Comparison of ENCODE assay signal across 10 cellular contexts in the genomic region with DNA sequence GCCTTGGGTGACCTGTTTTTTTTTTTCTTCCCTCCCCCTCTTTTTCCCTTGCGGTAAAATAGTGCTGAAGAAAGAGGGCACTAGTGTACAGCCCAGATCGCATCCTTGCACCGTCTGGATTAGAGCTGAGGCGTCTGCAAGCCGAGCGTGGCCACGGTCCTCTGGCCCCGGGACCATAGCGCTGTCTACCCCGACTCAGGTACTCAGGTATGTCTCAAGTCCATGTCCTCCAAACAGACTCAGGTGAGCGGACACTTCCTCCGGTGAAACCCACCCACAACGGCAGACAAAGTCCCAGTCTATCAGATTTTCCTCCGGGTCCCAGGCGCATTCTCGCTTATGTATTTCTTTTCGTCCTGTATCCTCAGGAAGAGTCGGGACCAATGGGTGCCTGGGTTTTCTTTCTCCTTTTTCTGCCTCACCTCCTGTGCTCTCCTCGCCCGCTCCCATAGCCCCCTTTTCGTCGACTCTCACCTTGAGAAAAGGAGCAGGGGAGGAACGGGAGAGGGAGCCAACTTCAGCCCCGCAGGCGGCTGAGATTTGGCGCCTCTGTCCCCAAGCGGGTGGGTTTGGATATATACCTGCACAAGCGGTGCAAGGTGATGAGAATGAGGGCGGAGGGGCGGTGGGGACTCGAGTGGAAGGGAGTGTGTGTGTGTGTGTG. TPM values are rescaled to one million over a fixed set of nuclear protein-coding genes. Genes with fewer than 3 reads are reported as not detected.
A peak's percentile ranks its signal among the peaks of the same experiment; 100 is the strongest.
DNase-seq lines count a peak whose midpoint lies in the region; TF ChIP-seq lines count a peak whose summit lies in the region.
"Had no signal": no experiment of that assay in that cellular context is flagged by ENCODE, and none has a peak within 500 bp of the region (broad histone marks: within the 10 kb centered on the region; RNA-seq: fewer than 3 reads in every experiment).

No MANE protein-coding gene starts in this region.

- H3K27me3 ChIP-seq in cardiac muscle cell (peaks cover 60% of the 10 kb centered on the region), right atrium auricular region (peaks cover 3 to 16% of the 10 kb centered on the region in 2 donors)
- H3K27me3 ChIP-seq: testis had no signal

- no peaks in the 10 kb centered on the region for H3K36me3 ChIP-seq in cardiac muscle cell
- H3K36me3 ChIP-seq in right atrium auricular region = no peaks in the 10 kb centered on the region
- H3K36me3 ChIP-seq in OCI-LY7 (ENCODE audit: insufficient read depth, low read length) = no peaks in the 10 kb centered on the region

- no TSS peak for BruUV-seq in OCI-LY7 (replicated peaks; lab: Mats Ljungman, UMichigan)

- H3K9me2 ChIP-seq in OCI-LY7 (ENCODE audit: insufficient read depth, low read length) = no peaks in the 10 kb centered on the region

- intact Hi-C loops in OCI-LY7 (cut with micrococcal nuclease; ENCODE audit: unreplicated experiment) = no loop called here

- no peak overlapping the region for H3K27ac ChIP-seq in cardiac muscle cell
- no peak overlapping the region for H3K27ac ChIP-seq in right atrium auricular region
- H3K27ac ChIP-seq in OCI-LY7 (ENCODE audit: low read depth, low read length, poor library complexity, severe bottlenecking) = no peak overlapping the region
- H3K27ac ChIP-seq: C4-2B, testis had no signal

- peak overlapping the region; percentile 11 for H3K4me3 ChIP-seq in cardiac muscle cell
- no peak overlapping the region for H3K4me3 ChIP-seq in right atrium auricular region
- no peak overlapping the region for H3K4me3 ChIP-seq in OCI-LY7 (ENCODE audit: low read depth, low read length, poor library complexity, severe bottlenecking)
- peak overlapping the region; percentile 28 for H3K4me3 ChIP-seq in iPS-11a (ENCODE audit: low read depth, low read length)
- H3K4me3 ChIP-seq: testis had no signal

- no peak overlapping the region for H3K4me2 ChIP-seq in OCI-LY7 (ENCODE audit: low read length)

- DNase-seq in cardiac muscle cell (ENCODE audit: low read depth in 1 of 2, low spot score in 1 of 2) (peak in 1 of 2 donors; percentile 30), right atrium auricular region (ENCODE audit: low spot score) (no peak), OCI-LY7 (ENCODE audit: low spot score) (no peak), superior temporal gyrus (ENCODE audit: extremely low spot score) (peak; percentile 53), mesenteric fat pad (ENCODE audit: low spot score) (no peak)
- DNase-seq in stimulated activated CD4-positive, alpha-beta T cell treated with anti-CD3 and anti-CD28 coated beads, Interleukin-12 subunit alpha, Interleukin-12 subunit beta, amount 100 ng/mL, for 4 hours = no peak
- no peak for DNase-seq in activated CD8-positive, alpha-beta memory T cell treated with anti-CD3 and anti-CD28 coated beads for 24 hours

- POLR2A ChIA-PET in OCI-LY7 (lab: Charles Lee) = no interaction called here

- CTCF ChIA-PET in OCI-LY7 (lab: Charles Lee; ENCODE audit: unreplicated experiment) = no interaction called here

- H4K20me1 ChIP-seq in OCI-LY7 (ENCODE audit: insufficient read depth, low read length) = no peaks in the 10 kb centered on the region

- no peak overlapping the region for H2AFZ ChIP-seq in OCI-LY7 (ENCODE audit: low read length)

- H3K9me3 ChIP-seq in cardiac muscle cell (ENCODE audit: low read depth) (no peaks in the 10 kb centered on the region), right atrium auricular region (no peaks in the 10 kb centered on the region), OCI-LY7 (ENCODE audit: low read length) (no peaks in the 10 kb centered on the region)
- H3K9me3 ChIP-seq: testis had no signal

- H3K79me2 ChIP-seq in OCI-LY7 (ENCODE audit: insufficient read depth, low read depth, low read length) = no peaks in the 10 kb centered on the region

- TF ChIP-seq CTCF in cardiac muscle cell (IDR thresholded peaks at IDR 0.05; ENCODE audit: low read depth, low read length) (peak; percentile 13), right atrium auricular region (IDR thresholded peaks at IDR 0.05) (no peak), OCI-LY7 (conservative IDR thresholded peaks at IDR 0.05; ENCODE audit: low read length) (0 out of 2 replicates have a peak, but pooled peaks have one; percentile 14)

- H3K4me1 ChIP-seq in cardiac muscle cell (ENCODE audit: low read depth) (no peaks in the 10 kb centered on the region), right atrium auricular region (no peaks in the 10 kb centered on the region), OCI-LY7 (ENCODE audit: insufficient read depth, low read length, poor library complexity, severe bottlenecking) (no peaks in the 10 kb centered on the region)
- H3K4me1 ChIP-seq: testis had no signal

RNA-seq across cellular contexts. Expression of a gene that starts 1.1 kb away (rescaled TPM):
- total RNA-seq in cardiac muscle cell (0.42 and 0.54 TPM in 2 replicates), right atrium auricular region (under 1 TPM; 0.07 to 0.08 TPM), OCI-LY7 (2022) (not detected in 2 replicates), mesenteric fat pad (not detected)
- 0.35 TPM in 1 of 2 replicates, not detected in the other for polyA plus RNA-seq in cardiac muscle cell
- total RNA-seq in OCI-LY7 (2014; rRNA removed; shearing (Covaris generic)) = not detected in 2 replicates

Comparison
In these comparisons a context has a peak if more than half of its experiments do, and no peak if none do; other contexts are left out.
1. H3K4me3 ChIP-seq: peak in cardiac muscle cell (single experiment) and iPS-11a (single experiment); none in right atrium auricular region (0 of 2) and OCI-LY7 (single experiment).
2. CTCF ChIP-seq: peak in cardiac muscle cell (single experiment) and OCI-LY7 (single experiment); none in right atrium auricular region (0 of 2).